ENCODE assay signal across 1 cellular context in the genomic region with DNA sequence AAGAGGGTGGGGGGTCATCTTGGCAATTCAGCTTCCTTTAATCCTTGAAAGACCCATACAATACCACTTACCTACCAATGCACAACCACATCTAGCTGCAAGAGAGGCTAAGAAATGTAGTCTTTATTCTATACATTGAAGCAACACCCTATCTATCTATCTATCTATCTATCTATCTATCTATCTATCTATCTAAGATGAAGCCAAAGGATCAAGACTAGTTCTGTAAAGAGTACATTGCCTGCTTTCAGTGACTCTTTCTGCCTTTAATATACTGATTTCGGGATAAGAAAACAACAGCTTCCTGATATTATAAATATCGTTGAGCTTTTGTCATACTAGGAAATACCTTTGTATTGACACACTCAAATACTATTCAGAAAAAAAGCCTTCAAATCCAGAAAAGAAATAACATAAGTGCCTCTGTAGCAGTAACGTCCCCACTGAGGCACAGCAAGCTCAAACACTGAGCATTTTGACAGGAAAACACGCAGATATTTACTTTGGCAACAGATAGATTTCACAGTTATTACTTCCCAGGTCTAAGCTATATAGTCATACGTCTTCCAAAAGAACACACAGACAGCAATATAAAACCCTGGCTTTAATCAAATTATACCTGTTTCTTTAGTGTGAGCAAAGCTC.
TF ChIP-seq lines count a peak whose summit lies in the region.

No MANE protein-coding gene starts in this region.

TF ChIP-seq in endothelial cell of umbilical vein, 7 proteins besides CTCF, POLR2A, EP300 and RAD21 (continued from another document):
- TF ChIP-seq POLR2AphosphoS5 (IDR thresholded peaks at IDR 0.05; ENCODE audit: insufficient read depth, low read depth, low read length): peak; percentile 89
